ENCODE assay signal across 1 cellular context in genomic region chr6:155013457-155013876, GRCh38.
TF ChIP-seq lines count a peak whose summit lies in the region.

No MANE protein-coding gene starts in this region.

TF ChIP-seq in HEK293, 187 proteins besides CTCF, POLR2A, EP300 and RAD21 (continued from another document and continues in another):
- TF ChIP-seq ZNF571 (tag by site-specific recombination; IDR thresholded peaks at IDR 0.05) (no peak), ZNF777 (tag by site-specific recombination; IDR thresholded peaks at IDR 0.05; ENCODE audit: borderline replicate concordance) (no peak), GFI1B (tag by site-specific recombination; IDR thresholded peaks at IDR 0.05) (no peak), ZNF837 (tag by site-specific recombination; IDR thresholded peaks at IDR 0.05) (no peak), ZNF292 (tag by site-specific recombination; IDR thresholded peaks at IDR 0.05; ENCODE audit: borderline replicate concordance, low read depth) (no peak), ZNF324 (tag by site-specific recombination; IDR thresholded peaks at IDR 0.05) (no peak), ELK4 (IDR thresholded peaks at IDR 0.05; ENCODE audit: borderline replicate concordance, low read depth, low read length) (no peak), ZSCAN4 (tag by site-specific recombination; IDR thresholded peaks at IDR 0.05) (no peak), ZNF146 (tag by site-specific recombination; IDR thresholded peaks at IDR 0.05) (no peak), SCRT1 (tag by site-specific recombination; IDR thresholded peaks at IDR 0.05; ENCODE audit: borderline replicate concordance) (no peak), ZNF169 (tag by site-specific recombination; IDR thresholded peaks at IDR 0.05) (no peak), PRDM1 (tag by site-specific recombination; IDR thresholded peaks at IDR 0.05) (no peak), ZNF404 (tag by site-specific recombination; IDR thresholded peaks at IDR 0.05) (no peak), ZNF529 (tag by site-specific recombination; IDR thresholded peaks at IDR 0.05; ENCODE audit: insufficient replicate concordance) (no peak), ZNF510 (tag by site-specific recombination; IDR thresholded peaks at IDR 0.05; ENCODE audit: insufficient replicate concordance) (no peak), ZBTB44 (tag by site-specific recombination; IDR thresholded peaks at IDR 0.05) (0 out of 2 replicates have a peak, but pooled peaks have one; percentile 48), ZBTB6 (tag by site-specific recombination; IDR thresholded peaks at IDR 0.05) (no peak), ZNF114 (tag by site-specific recombination; IDR thresholded peaks at IDR 0.05) (no peak), ZEB2 (tag by site-specific recombination; IDR thresholded peaks at IDR 0.05) (peak; percentile 87), TSHZ1 (tag by site-specific recombination; IDR thresholded peaks at IDR 0.05; ENCODE audit: borderline replicate concordance) (peak; percentile 83; the same call in 1 of the 2 replicates), ZNF654 (tag by site-specific recombination; IDR thresholded peaks at IDR 0.05; ENCODE audit: low read depth) (no peak), BCL11A (tag by site-specific recombination; IDR thresholded peaks at IDR 0.05; ENCODE audit: low read depth) (no peak), ZNF76 (tag by site-specific recombination; IDR thresholded peaks at IDR 0.05; ENCODE audit: borderline replicate concordance, low read depth) (no peak), PRDM4 (tag by site-specific recombination; IDR thresholded peaks at IDR 0.05) (no peak), ZNF112 (tag by site-specific recombination; IDR thresholded peaks at IDR 0.05) (no peak), ZNF132 (tag by site-specific recombination; IDR thresholded peaks at IDR 0.05; ENCODE audit: borderline replicate concordance) (no peak), ZBTB26 (tag by site-specific recombination; optimal IDR thresholded peaks at IDR 0.05) (no peak), YY1 (tag by site-specific recombination; IDR thresholded peaks at IDR 0.05) (no peak), ZNF155 (tag by site-specific recombination; IDR thresholded peaks at IDR 0.05) (no peak), ZSCAN16 (tag by site-specific recombination; IDR thresholded peaks at IDR 0.05) (no peak), ZNF501 (tag by site-specific recombination; IDR thresholded peaks at IDR 0.05) (no peak), ZNF645 (tag by site-specific recombination; IDR thresholded peaks at IDR 0.05) (no peak), ZNF48 (tag by site-specific recombination; IDR thresholded peaks at IDR 0.05) (no peak), KLF16 (tag by site-specific recombination; IDR thresholded peaks at IDR 0.05) (no peak), ZNF513 (tag by site-specific recombination; IDR thresholded peaks at IDR 0.05) (peak; percentile 40; the same call in 1 of the 2 replicates), PBX3 (CRISPR knock-in tag; IDR thresholded peaks at IDR 0.05) (no peak), FEZF1 (tag by site-specific recombination; IDR thresholded peaks at IDR 0.05) (peak; percentile 22; the same call in 1 of the 2 replicates), ZNF561 (tag by site-specific recombination; IDR thresholded peaks at IDR 0.05; ENCODE audit: borderline replicate concordance) (peak; percentile 88), ZNF239 (tag by site-specific recombination; IDR thresholded peaks at IDR 0.05) (no peak), ZNF639 (tag by site-specific recombination; IDR thresholded peaks at IDR 0.05) (0 out of 2 replicates have a peak, but pooled peaks have one; percentile 25), ZNF24 (tag by site-specific recombination; IDR thresholded peaks at IDR 0.05) (no peak), ZNF184 (tag by site-specific recombination; IDR thresholded peaks at IDR 0.05) (0 out of 2 replicates have a peak, but pooled peaks have one; percentile 24), MZF1 (tag by site-specific recombination; IDR thresholded peaks at IDR 0.05; ENCODE audit: borderline replicate concordance) (peak; percentile 17; the same call in 1 of the 2 replicates), HOXC10 (CRISPR knock-in tag; IDR thresholded peaks at IDR 0.05) (no peak), ZNF555 (tag by site-specific recombination; conservative IDR thresholded peaks at IDR 0.05) (no peak), ZFP3 (tag by site-specific recombination; IDR thresholded peaks at IDR 0.05; ENCODE audit: low read depth) (no peak), ZNF133 (tag by site-specific recombination; IDR thresholded peaks at IDR 0.05) (no peak), ZNF394 (tag by site-specific recombination; IDR thresholded peaks at IDR 0.05; ENCODE audit: borderline replicate concordance) (no peak), ZNF2 (tag by site-specific recombination; IDR thresholded peaks at IDR 0.05) (no peak)
